Comparison of ENCODE assay signal across 17 cellular contexts in the genomic region with DNA sequence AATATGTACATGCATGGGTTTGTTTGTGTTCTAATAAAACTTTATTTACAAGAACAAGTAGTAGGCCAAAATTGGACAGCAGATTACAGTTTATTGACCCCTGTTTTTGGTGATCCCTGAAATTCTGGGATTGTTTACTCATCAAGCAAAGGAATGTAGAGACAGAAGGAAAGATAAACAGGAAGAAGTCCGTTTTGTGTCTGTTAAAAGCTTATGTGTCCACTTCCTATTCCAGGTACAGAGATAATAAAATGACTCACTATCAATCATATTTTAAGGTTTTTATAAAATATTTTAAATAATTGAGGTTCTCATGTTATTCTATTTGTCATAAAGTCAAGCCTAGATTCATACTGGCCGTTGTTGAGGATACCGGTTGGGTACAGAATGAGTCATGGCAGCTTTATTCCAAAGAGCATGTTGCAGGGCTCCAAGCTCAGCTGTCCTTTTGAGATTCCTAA.
DNase-seq lines count a peak whose midpoint lies in the region; ATAC-seq and TF ChIP-seq lines count a peak whose summit lies in the region.
"Had no signal": no experiment of that assay in that cellular context is flagged by ENCODE, and none has a peak within 500 bp of the region (broad histone marks: within the 10 kb centered on the region; RNA-seq: fewer than 3 reads in every experiment).

No MANE protein-coding gene starts in this region.

- H3K4me2 ChIP-seq in mammary epithelial cell (ENCODE audit: insufficient read depth, low read depth, low read length) (no peak overlapping the region), SK-N-SH (no peak overlapping the region)
- H3K4me2 ChIP-seq: hepatocyte had no signal

- no peaks in the 10 kb centered on the region for H3F3A ChIP-seq in SK-N-SH (replicated peaks; ENCODE audit: insufficient read depth)

- TF ChIP-seq CTCF in mammary epithelial cell (conservative IDR thresholded peaks at IDR 0.05 in 1 of 2, IDR thresholded peaks at IDR 0.05 in 1 of 2; ENCODE audit: extremely low read depth in 1 of 2, insufficient read depth in 1 of 2, low read depth in 1 of 2, low read length in 2 of 2) (no peak), right lobe of liver (IDR thresholded peaks at IDR 0.05) (no peak), SK-N-SH (IDR thresholded peaks at IDR 0.05) (no peak)

- in situ Hi-C loops in mammary epithelial cell (cut with MboI; ENCODE audit: low sequenced_read_pairs in 2 of 2) = no loop called here

- no peaks in the 10 kb centered on the region for H3K79me2 ChIP-seq in mammary epithelial cell (ENCODE audit: insufficient read depth, low read length)
- no peaks in the 10 kb centered on the region for H3K79me2 ChIP-seq in SK-N-SH (ENCODE audit: insufficient read depth)
- H3K79me2 ChIP-seq: hepatocyte had no signal

- POLR2A ChIA-PET in SK-N-SH (lab: Yijun Ruan, JAX) = no interaction called here

- H3K4me3 ChIP-seq in mammary epithelial cell (replicated peaks in 1 of 3; ENCODE audit: insufficient read depth in 1 of 3, low read depth in 2 of 3, low read length in 3 of 3) (no peak overlapping the region), right lobe of liver (no peak overlapping the region), SK-N-SH (ENCODE audit: low read depth in 2 of 2, low read length in 1 of 2) (no peak overlapping the region)
- H3K4me3 ChIP-seq: hepatocyte, upper lobe of left lung had no signal

- TF ChIP-seq POLR2A in right lobe of liver (IDR thresholded peaks at IDR 0.05) = no peak

- H3K9me2 ChIP-seq in SK-N-SH = 0 out of 2 replicates have a peak, but pooled peaks cover 4% of the 10 kb centered on the region

- no peak for TF ChIP-seq RAD21 in SK-N-SH (IDR thresholded peaks at IDR 0.05; ENCODE audit: low read length)

- H3K27ac ChIP-seq in mammary epithelial cell (ENCODE audit: insufficient read depth, low read depth, low read length) = no peak overlapping the region
- no peak overlapping the region for H3K27ac ChIP-seq in right lobe of liver
- no peak overlapping the region for H3K27ac ChIP-seq in SK-N-SH (ENCODE audit: low read depth in 2 of 2, low read length in 1 of 2)
- H3K27ac ChIP-seq: hepatocyte, upper lobe of left lung had no signal

- ATAC-seq in right lobe of liver (peak; percentile 47 to 81 (median 72)), GM18520 (IDR thresholded peaks at IDR 0.05; ENCODE audit: unreplicated experiment) (no peak)
- ATAC-seq: activated CD8-positive, alpha-beta T cell treated with anti-CD3 and anti-CD28 coated beads, Interleukin-2, amount 10 ng/mL, durations not matched to agents 7 days and 5 days had no signal

- H4K20me1 ChIP-seq in mammary epithelial cell (ENCODE audit: insufficient read depth, low read length) (no peaks in the 10 kb centered on the region), SK-N-SH (ENCODE audit: insufficient read depth) (no peaks in the 10 kb centered on the region)

- no peak overlapping the region for H3K9ac ChIP-seq in mammary epithelial cell (ENCODE audit: insufficient read depth, low read length)
- H3K9ac ChIP-seq in SK-N-SH = no peak overlapping the region

- H3K9me3 ChIP-seq in mammary epithelial cell (replicated peaks; ENCODE audit: insufficient read depth, low read length) (no peaks in the 10 kb centered on the region), right lobe of liver (no peaks in the 10 kb centered on the region), SK-N-SH (no peaks in the 10 kb centered on the region)
- H3K9me3 ChIP-seq: upper lobe of left lung had no signal

- CTCF ChIA-PET in mammary epithelial cell (lab: Charles Lee; ENCODE audit: low non-redundant PET) (no interaction called here), SK-N-SH (lab: Yijun Ruan, JAX) (interaction anchor here (1.1 kb wide), 1 partner anchor 31 kb away, joined by 4 read pairs; no protein-coding TSS in a partner anchor)

- H3K36me3 ChIP-seq in mammary epithelial cell (ENCODE audit: insufficient read depth, low read length) = no peaks in the 10 kb centered on the region
- H3K36me3 ChIP-seq in right lobe of liver = no peaks in the 10 kb centered on the region
- no peaks in the 10 kb centered on the region for H3K36me3 ChIP-seq in SK-N-SH (replicated peaks in 1 of 2; ENCODE audit: control insufficient read depth in 1 of 2, insufficient read depth in 2 of 2, low read length in 1 of 2)
- H3K36me3 ChIP-seq: upper lobe of left lung had no signal

- no peak for TF ChIP-seq EP300 in SK-N-SH (IDR thresholded peaks at IDR 0.05; ENCODE audit: borderline replicate concordance in 1 of 2, low read depth in 1 of 2, low read length in 1 of 2)

- no TSS peak for BruUV-seq in mammary epithelial cell (replicated peaks; lab: Mats Ljungman, UMichigan)

- peaks cover 13% of the 10 kb centered on the region for H3K4me1 ChIP-seq in mammary epithelial cell (ENCODE audit: insufficient read depth, low read length)
- H3K4me1 ChIP-seq in right lobe of liver = peaks cover 0 to 2% (median 0%) of the 10 kb centered on the region in 4 donors
- H3K4me1 ChIP-seq in SK-N-SH (ENCODE audit: control insufficient read depth in 1 of 2, insufficient read depth in 2 of 2, low read depth in 1 of 2, low read length in 1 of 2) = no peaks in the 10 kb centered on the region
- H3K4me1 ChIP-seq: upper lobe of left lung had no signal

- DNase-seq in DMS53 treated with DMSO at 0.1 percent for 48 hours (lab: John Stamatoyannopoulos, UW; ENCODE audit: unreplicated experiment) (peak; percentile 1), M059J (ENCODE audit: low read depth) (peak; percentile 89), mammary epithelial cell (peak; percentile 68), right lobe of liver (no peak), NCI-H2081 treated with DMSO at 0.1 percent for 48 hours (lab: John Stamatoyannopoulos, UW) (no peak), HK-2 (ENCODE audit: unreplicated experiment) (no peak), SK-N-SH (no peak)
- DNase-seq: activated CD8-positive, alpha-beta T cell treated with anti-CD3 and anti-CD28 coated beads, Interleukin-2, amount 10 ng/mL, durations not matched to agents 7 days and 5 days; amniotic stem cell; Karpas-422; naive B cell; NCI-H146; NCI-H446; stimulated activated naive B cell treated with anti-CD40 and anti-IgM and Interleukin-4, amounts not matched to agents 10 μg/mL and 1 μg/mL and 100 μg/mL, for 72 hours; upper lobe of left lung had no signal

- intact Hi-C loops in mammary epithelial cell (cut with micrococcal nuclease) (no loop called here), right lobe of liver (cut with DNase I) (no loop called here)

- WGBS in mammary epithelial cell (ENCODE audit: low coverage, missing lambda C conversion rate) = 25% methylated on average over 3 of the region's 3 CpGs
- WGBS in right lobe of liver (ENCODE audit: insufficient coverage, low coverage, low lambda C conversion rate, missing lambda C conversion rate) = 26% methylated on average over 3 of the region's 3 CpGs
- WGBS in SK-N-SH (ENCODE audit: low lambda C conversion rate) = 20% methylated on average over 3 of the region's 3 CpGs

- H2AFZ ChIP-seq in mammary epithelial cell (ENCODE audit: low read depth, low read length) = peak overlapping the region; percentile 5
- H2AFZ ChIP-seq in SK-N-SH (ENCODE audit: low read depth) = no peak overlapping the region
- H2AFZ ChIP-seq: hepatocyte had no signal

- dilution Hi-C loops in mammary epithelial cell (cut with HindIII; ENCODE audit: low sequenced_read_pairs) = no loop called here

- H3K27me3 ChIP-seq in mammary epithelial cell (ENCODE audit: insufficient read depth, low read length) = no peaks in the 10 kb centered on the region
- H3K27me3 ChIP-seq in right lobe of liver = no peaks in the 10 kb centered on the region
- no peaks in the 10 kb centered on the region for H3K27me3 ChIP-seq in SK-N-SH (ENCODE audit: insufficient read depth)
- H3K27me3 ChIP-seq: hepatocyte, upper lobe of left lung had no signal

TF ChIP-seq in SK-N-SH, 30 proteins besides CTCF, POLR2A, EP300 and RAD21:
- TF ChIP-seq GATA2 (CRISPR knock-in tag; IDR thresholded peaks at IDR 0.05) = no peak
- TF ChIP-seq RCOR1 (IDR thresholded peaks at IDR 0.05; ENCODE audit: low read length) = no peak
- no peak for TF ChIP-seq RXRA (IDR thresholded peaks at IDR 0.05; ENCODE audit: borderline replicate concordance, low read depth)

Comparison
In these comparisons a context has a peak if more than half of its experiments do, and no peak if none do; other contexts are left out.
1. DNase-seq: peak in DMS53 treated with DMSO at 0.1 percent for 48 hours (single experiment), M059J (single experiment) and mammary epithelial cell (single experiment); none in right lobe of liver (0 of 3), NCI-H2081 treated with DMSO at 0.1 percent for 48 hours (single experiment), HK-2 (single experiment) and SK-N-SH (single experiment).